25 cellular contexts compared by ENCODE assay signal in the genomic region with DNA sequence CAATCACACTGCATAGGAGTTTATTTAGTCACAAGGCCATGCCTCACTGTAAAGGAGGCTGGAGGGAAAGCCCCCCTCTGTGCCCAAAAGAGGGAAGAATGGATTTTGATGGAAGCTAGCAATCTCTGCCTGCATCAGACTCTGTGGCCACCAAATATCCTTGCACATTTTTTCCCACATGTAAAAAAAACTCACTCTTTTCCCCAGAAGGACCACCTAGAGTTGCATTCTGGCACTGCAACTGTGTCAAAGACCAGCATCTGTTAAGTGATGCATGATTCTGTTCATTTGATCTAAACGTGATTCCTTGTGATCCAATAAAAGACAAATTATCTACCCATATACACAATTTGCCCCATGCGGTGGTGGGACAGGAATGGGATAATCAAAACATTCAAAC. TPM values are rescaled to one million over a fixed set of nuclear protein-coding genes. Genes with fewer than 3 reads are reported as not detected.
DNase-seq lines count a peak whose midpoint lies in the region; ATAC-seq, FAIRE-seq and TF ChIP-seq lines count a peak whose summit lies in the region.
"Had no signal": no experiment of that assay in that cellular context is flagged by ENCODE, and none has a peak within 500 bp of the region (broad histone marks: within the 10 kb centered on the region; RNA-seq: fewer than 3 reads in every experiment).

No MANE protein-coding gene starts in this region.

- no peaks in the 10 kb centered on the region for H3K36me3 ChIP-seq in RWPE2 (ENCODE audit: low read depth)
- H3K36me3 ChIP-seq: breast epithelium, lower lobe of right lung had no signal

- H3K4me3 ChIP-seq in RWPE2 (ENCODE audit: severe bottlenecking) (no peak overlapping the region), fibroblast of the aortic adventitia (ENCODE audit: low read depth, low read length) (no peak overlapping the region)
- H3K4me3 ChIP-seq: breast epithelium, lower lobe of right lung had no signal

- DNase-seq in NCI-H82 (lab: John Stamatoyannopoulos, UW) (peak; percentile 1), NCI-H82 treated with DMSO at 0.1 percent for 48 hours (lab: John Stamatoyannopoulos, UW; ENCODE audit: unreplicated experiment) (no peak), RWPE2 (ENCODE audit: low spot score) (no peak), fibroblast of the aortic adventitia (ENCODE audit: low read depth) (no peak), urothelium cell line (ENCODE audit: low spot score) (no peak), NCI-H2107 (lab: John Stamatoyannopoulos, UW) (no peak)
- DNase-seq: 8988T; activated CD4-positive, alpha-beta memory T cell treated with anti-CD3 and anti-CD28 coated beads for 36 hours; activated effector memory CD4-positive, alpha-beta T cell treated with anti-CD3 and anti-CD28 coated beads, Interleukin-2, amount 50 U/mL, for 16 hours; DMS53; GF-D8; lower lobe of right lung; NCI-H1417; NCI-H526; stimulated activated CD4-positive, alpha-beta T cell treated with anti-CD3 and anti-CD28 coated beads, Interleukin-4, amount 100 ng/mL, for 4 hours; stimulated activated naive CD8-positive, alpha-beta T cell treated with anti-CD3 and anti-CD28 coated beads, Interleukin-15, Interleukin-2, amounts not matched to agents 100 U/mL and 50 U/mL, for 24 hours had no signal

- no peaks in the 10 kb centered on the region for H3K27me3 ChIP-seq in RWPE2 (ENCODE audit: insufficient read depth, poor library complexity, severe bottlenecking)
- H3K27me3 ChIP-seq: breast epithelium had no signal

- peak; percentile 20 for FAIRE-seq in urothelium cell line (lab: Jason Lieb, UNC)
- FAIRE-seq: GM12892, H1, keratinocyte had no signal

- H3K27ac ChIP-seq in RWPE2 (ENCODE audit: poor library complexity, severe bottlenecking): no peak overlapping the region
- H3K27ac ChIP-seq: breast epithelium, lower lobe of right lung, RWPE1 had no signal

- no peaks in the 10 kb centered on the region for H3K9me3 ChIP-seq in RWPE2 (ENCODE audit: severe bottlenecking)
- H3K9me3 ChIP-seq: breast epithelium, lower lobe of right lung had no signal

- ATAC-seq in RWPE2 (ENCODE audit: low read depth) (no peak), GM21786 (IDR thresholded peaks at IDR 0.05; ENCODE audit: unreplicated experiment) (no peak), GM18498 (IDR thresholded peaks at IDR 0.05; ENCODE audit: unreplicated experiment) (no peak)
- ATAC-seq: lower lobe of right lung; stimulated activated naive CD8-positive, alpha-beta T cell treated with anti-CD3 and anti-CD28 coated beads, Interleukin-15, Interleukin-2, amounts not matched to agents 100 U/mL and 50 U/mL, for 24 hours had no signal

- TF ChIP-seq CTCF in RWPE2 (IDR thresholded peaks at IDR 0.05; ENCODE audit: poor library complexity, severe bottlenecking) (peak; percentile 8), fibroblast of the aortic adventitia (IDR thresholded peaks at IDR 0.05; ENCODE audit: insufficient read depth, low read length) (peak; percentile 22)

- H3K4me1 ChIP-seq in RWPE2 (ENCODE audit: insufficient read depth, poor library complexity, severe bottlenecking): no peaks in the 10 kb centered on the region
- H3K4me1 ChIP-seq: breast epithelium, lower lobe of right lung had no signal

RNA-seq across cellular contexts. Expression of a gene that starts 8.0 kb away (rescaled TPM):
- 7.4 and 13.5 TPM in 2 replicates for total RNA-seq in fibroblast of the aortic adventitia (ENCODE audit: low replicate concordance)
- total RNA-seq: activated CD4-positive, alpha-beta memory T cell treated with anti-CD3 and anti-CD28 coated beads for 36 hours; B cell; H1; MCF 10A had no signal
